ENCODE assay signal across 8 cellular contexts in genomic region chr3:15774931-15775560, GRCh38. TPM values are rescaled to one million over a fixed set of nuclear protein-coding genes. Genes with fewer than 3 reads are reported as not detected.
DNase-seq lines count a peak whose midpoint lies in the region; ATAC-seq and TF ChIP-seq lines count a peak whose summit lies in the region.
"Not testable (repeated sequence)": the region's sequence is repeated elsewhere in the genome, so short reads cannot be mapped to it uniquely, and the experiment has no call there.

No MANE protein-coding gene starts in this region.

- H3K9me3 Mint-ChIP-seq in activated T-cell treated with anti-CD3 and anti-CD28 coated beads, Interleukin-2, amount 50 U/mL, for 24 hours; osteocyte (ENCODE audit: unreplicated experiment): not testable (repeated sequence)

- peaks cover 29% of the 10 kb centered on the region for H3K36me3 Mint-ChIP-seq in activated T-cell treated with anti-CD3 and anti-CD28 coated beads, Interleukin-2, amount 50 U/mL, for 24 hours (ENCODE audit: low read depth)
- peaks cover 55% of the 10 kb centered on the region for H3K36me3 Mint-ChIP-seq in osteocyte (ENCODE audit: unreplicated experiment)

- peak; percentile 52 for DNase-seq in GM12865 (ENCODE audit: low read depth)
- peak; percentile 67 for DNase-seq in NCI-H82 treated with DMSO at 0.1 percent for 48 hours (lab: John Stamatoyannopoulos, UW; ENCODE audit: unreplicated experiment)
- not testable (repeated sequence) for DNase-seq in activated T-cell treated with anti-CD3 and anti-CD28 coated beads, Interleukin-2, amount 50 U/mL, for 24 hours; osteocyte (ENCODE audit: extremely low spot score, unreplicated experiment)

- ATAC-seq in GM18907 (IDR thresholded peaks at IDR 0.05; ENCODE audit: unreplicated experiment) (peak; percentile 78), GM21717 (IDR thresholded peaks at IDR 0.05; ENCODE audit: unreplicated experiment) (peak; percentile 62), HG02870 (IDR thresholded peaks at IDR 0.05; ENCODE audit: unreplicated experiment) (peak; percentile 83), HG03457 (IDR thresholded peaks at IDR 0.05; ENCODE audit: unreplicated experiment) (peak; percentile 66)

- H3K4me3 Mint-ChIP-seq in activated T-cell treated with anti-CD3 and anti-CD28 coated beads, Interleukin-2, amount 50 U/mL, for 24 hours; osteocyte (ENCODE audit: unreplicated experiment): not testable (repeated sequence)

- peak overlapping the region; percentile 67 for H3K27ac Mint-ChIP-seq in activated T-cell treated with anti-CD3 and anti-CD28 coated beads, Interleukin-2, amount 50 U/mL, for 24 hours
- peak overlapping the region; percentile 27 for H3K27ac Mint-ChIP-seq in osteocyte (ENCODE audit: unreplicated experiment)

- not testable (repeated sequence) for H3K27me3 Mint-ChIP-seq in activated T-cell treated with anti-CD3 and anti-CD28 coated beads, Interleukin-2, amount 50 U/mL, for 24 hours; osteocyte (ENCODE audit: unreplicated experiment)

- peaks cover 58% of the 10 kb centered on the region for H3K4me1 Mint-ChIP-seq in activated T-cell treated with anti-CD3 and anti-CD28 coated beads, Interleukin-2, amount 50 U/mL, for 24 hours (ENCODE audit: low read depth)
- H3K4me1 Mint-ChIP-seq in osteocyte (ENCODE audit: unreplicated experiment) = peaks cover 77% of the 10 kb centered on the region

- not testable (repeated sequence) for TF ChIP-seq CTCF in GM12865 (IDR thresholded peaks at IDR 0.05; ENCODE audit: insufficient read depth, low read depth, low read length, missing control alignments); osteocyte (IDR thresholded peaks at IDR 0.05)

- not testable (repeated sequence) for H3K4me3 ChIP-seq in GM12865 (ENCODE audit: low read depth, low read length)

RNA-seq across cellular contexts. Expression of gene ANKRD28, which starts 22.7 kb away (rescaled TPM):
- 151 and 160 TPM in 2 replicates for total RNA-seq in osteocyte
